8 cellular contexts compared by ENCODE assay signal in the genomic region with DNA sequence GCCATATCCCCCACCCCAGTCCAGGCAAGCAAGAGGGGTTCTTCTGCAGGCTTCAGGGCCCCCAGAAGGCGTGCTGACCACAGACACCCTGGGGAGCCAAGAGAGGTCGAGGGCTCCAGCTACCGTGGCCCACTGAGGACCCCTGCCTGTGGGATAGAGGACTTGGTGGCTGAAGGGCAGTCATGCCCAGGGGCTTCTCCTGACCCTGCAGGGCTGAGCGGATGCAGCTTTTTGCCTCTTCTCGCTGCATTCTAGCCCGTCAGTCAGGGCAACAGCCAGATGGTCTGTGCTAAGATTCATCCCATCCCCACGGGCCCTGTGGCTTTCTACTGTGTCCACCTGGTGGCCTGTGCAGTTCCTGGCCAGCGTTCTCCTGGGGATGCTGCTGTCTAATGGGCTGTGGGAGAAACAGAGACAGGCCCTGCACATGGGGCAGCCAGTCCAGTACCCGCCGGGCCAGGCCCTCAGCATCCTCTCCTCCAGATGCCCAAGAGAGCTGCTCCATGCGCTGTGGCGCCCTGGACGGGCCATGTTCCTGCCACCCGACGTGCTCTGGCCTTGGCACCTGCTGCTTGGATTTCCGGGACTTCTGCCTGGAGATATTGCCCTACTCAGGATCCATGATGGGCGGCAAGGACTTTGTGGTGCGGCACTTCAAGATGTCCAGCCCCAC. TPM values are rescaled to one million over a fixed set of nuclear protein-coding genes. Genes with fewer than 3 reads are reported as not detected.
DNase-seq lines count a peak whose midpoint lies in the region; ATAC-seq and TF ChIP-seq lines count a peak whose summit lies in the region.
"Not testable (repeated sequence)": the region's sequence is repeated elsewhere in the genome, so short reads cannot be mapped to it uniquely, and the experiment has no call there.

No MANE protein-coding gene starts in this region.

- not testable (repeated sequence) for H2AFZ ChIP-seq in neural progenitor cell (replicated peaks)

- not testable (repeated sequence) for H3K9me3 ChIP-seq in Panc1 (ENCODE audit: control insufficient read depth, insufficient read depth, low read depth, low read length); adipocyte (ENCODE audit: control insufficient read depth, low read length); left ventricle myocardium inferior (replicated peaks); neural progenitor cell (ENCODE audit: low read depth); upper lobe of left lung

- WGBS in upper lobe of left lung, 2 donors: 74 to 76% methylated on average over 6 to 13 of the region's 18 CpGs

- H3K4me3 Mint-ChIP-seq in HFFc6; endothelial cell (ENCODE audit: unreplicated experiment); neural progenitor cell: not testable (repeated sequence)

- not testable (repeated sequence) for H3K4me3 ChIP-seq in Panc1 (ENCODE audit: low read depth in 2 of 2, low read length in 2 of 2); neural progenitor cell
- H3K4me3 ChIP-seq in adipocyte (ENCODE audit: low read length) (peak overlapping the region; percentile 66), left ventricle myocardium inferior (peak overlapping the region; percentile 57), upper lobe of left lung (peak overlapping the region in 3 of 4 donors; percentile 41 to 50 (median 43))

- not testable (repeated sequence) for H4K20me1 ChIP-seq in neural progenitor cell (ENCODE audit: low read depth)

- not testable (repeated sequence) for H3K27ac ChIP-seq in Panc1 (ENCODE audit: low read length); neural progenitor cell
- peak overlapping the region; percentile 74 for H3K27ac ChIP-seq in left ventricle myocardium inferior (replicated peaks)
- peak overlapping the region in 2 of 4 donors; percentile 67 to 89 for H3K27ac ChIP-seq in upper lobe of left lung

- H3K36me3 Mint-ChIP-seq in HFFc6 (ENCODE audit: low read depth); endothelial cell (ENCODE audit: low read depth, unreplicated experiment); neural progenitor cell: not testable (repeated sequence)

- not testable (repeated sequence) for H3K79me2 ChIP-seq in neural progenitor cell (ENCODE audit: low read depth)

- not testable (repeated sequence) for TF ChIP-seq EP300 in upper lobe of left lung (IDR thresholded peaks at IDR 0.05)

- H3F3A ChIP-seq in neural progenitor cell (ENCODE audit: low read depth): not testable (repeated sequence)

- not testable (repeated sequence) for H3K4me1 Mint-ChIP-seq in HFFc6 (ENCODE audit: low read depth); endothelial cell (ENCODE audit: unreplicated experiment); neural progenitor cell

- intact Hi-C loops in Panc1 (cut with micrococcal nuclease; ENCODE audit: unreplicated experiment); left ventricle myocardium inferior (cut with micrococcal nuclease): not testable (repeated sequence)

- DNase-seq in DMS53 (lab: John Stamatoyannopoulos, UW): peak; percentile 7
- DNase-seq in HFFc6; Panc1 (ENCODE audit: low read depth, low spot score); adipocyte (ENCODE audit: low read depth): not testable (repeated sequence)
- DNase-seq in endothelial cell (ENCODE audit: low spot score): peak; percentile 41
- DNase-seq in left ventricle myocardium inferior: peak; percentile 19
- DNase-seq in neural progenitor cell (ENCODE audit: low spot score): peak; percentile 55
- peak in 1 of 2 donors; percentile 73 for DNase-seq in upper lobe of left lung

- CTCF ChIA-PET in Panc1 (lab: Charles Lee): not testable (repeated sequence)

- H3K27me3 Mint-ChIP-seq in HFFc6 (ENCODE audit: insufficient read depth); endothelial cell (ENCODE audit: unreplicated experiment); neural progenitor cell (ENCODE audit: insufficient read depth, low read depth): not testable (repeated sequence)

- not testable (repeated sequence) for TF ChIP-seq POLR2A in upper lobe of left lung (IDR thresholded peaks at IDR 0.05)

- H3K27me3 ChIP-seq in Panc1 (ENCODE audit: control insufficient read depth, insufficient read depth, low read length); adipocyte (replicated peaks; ENCODE audit: control insufficient read depth, insufficient read depth, low read length); left ventricle myocardium inferior (ENCODE audit: low read depth); neural progenitor cell; upper lobe of left lung: not testable (repeated sequence)

- TF ChIP-seq CTCF in HFFc6 (IDR thresholded peaks at IDR 0.05): peak; percentile 39
- TF ChIP-seq CTCF in Panc1 (IDR thresholded peaks at IDR 0.05): peak; percentile 40; the same call in 1 of the 2 replicates
- peak; percentile 22 for TF ChIP-seq CTCF in endothelial cell (IDR thresholded peaks at IDR 0.05; ENCODE audit: unreplicated experiment)
- peak; percentile 55 for TF ChIP-seq CTCF in left ventricle myocardium inferior (IDR thresholded peaks at IDR 0.05; ENCODE audit: borderline replicate concordance)
- peak; percentile 41 for TF ChIP-seq CTCF in neural progenitor cell (IDR thresholded peaks at IDR 0.05)
- TF ChIP-seq CTCF in upper lobe of left lung (IDR thresholded peaks at IDR 0.05): peak in 1 of 6 experiments; percentile 36

- not testable (repeated sequence) for H3K4me2 ChIP-seq in neural progenitor cell

- ATAC-seq in Panc1: peak; percentile 34
- ATAC-seq in upper lobe of left lung (ENCODE audit: low FRiP score in 2 of 2): not testable (repeated sequence)

- not testable (repeated sequence) for H3K9me3 Mint-ChIP-seq in HFFc6; endothelial cell (ENCODE audit: unreplicated experiment); neural progenitor cell

- H3K9ac ChIP-seq in adipocyte (ENCODE audit: low read length): peak overlapping the region; percentile 83
- H3K9ac ChIP-seq in neural progenitor cell: not testable (repeated sequence)

- POLR2A ChIA-PET in Panc1 (lab: Charles Lee): not testable (repeated sequence)

- H3K36me3 ChIP-seq in Panc1 (ENCODE audit: control insufficient read depth, insufficient read depth, low read length); adipocyte (ENCODE audit: control insufficient read depth, insufficient read depth, low read length, severe bottlenecking); left ventricle myocardium inferior; neural progenitor cell: not testable (repeated sequence)
- peaks cover 0 to 42% (median 34%) of the 10 kb centered on the region in 4 donors for H3K36me3 ChIP-seq in upper lobe of left lung

- not testable (repeated sequence) for H3K27ac Mint-ChIP-seq in HFFc6; endothelial cell (ENCODE audit: unreplicated experiment); neural progenitor cell

- H3K4me1 ChIP-seq in Panc1 (ENCODE audit: control insufficient read depth, insufficient read depth, low read length); adipocyte (ENCODE audit: control insufficient read depth, insufficient read depth, low read length); neural progenitor cell: not testable (repeated sequence)
- H3K4me1 ChIP-seq in left ventricle myocardium inferior (peaks cover 39% of the 10 kb centered on the region), upper lobe of left lung (peaks cover 6 to 55% (median 27%) of the 10 kb centered on the region in 4 donors)

- not testable (repeated sequence) for BruUV-seq in Panc1 (replicated peaks; lab: Mats Ljungman, UMichigan)

- in situ Hi-C loops in Panc1 (cut with HindIII; ENCODE audit: low pct_unique_long_range_greater_than_20kb, low sequenced_read_pairs): not testable (repeated sequence)

RNA-seq across cellular contexts. Expression of gene SUSD2, which starts 1.4 kb away (rescaled TPM):
- total RNA-seq in HFFc6 (2021; fragmentation: NEBNext Ultra II Directional; extraction: Animal tissue kit (Norgen Biotek cat#: 25700)): under 1 TPM; 0.11 to 0.24 (median 0.19) TPM
- total RNA-seq in Panc1 (2021; ENCODE audit: unreplicated experiment) (10.6 TPM), endothelial cell (ENCODE audit: unreplicated experiment) (0.38 TPM), left ventricle myocardium inferior (3.2 TPM), neural progenitor cell (ENCODE audit: low replicate concordance) (0.02 and 0.25 TPM in 2 replicates), upper lobe of left lung (100 to 1,000 TPM; 191 to 645 (median 348) TPM)
- 41.0 TPM for polyA plus RNA-seq in Panc1 (2012; ENCODE audit: insufficient read length)

Comparison
In these comparisons a context has a peak if more than half of its experiments do, and no peak if none do; other contexts are left out.
1. RNA of gene SUSD2, which starts 1.4 kb away (total RNA-seq): 191 to 645 TPM in upper lobe of left lung; 10.6 TPM in Panc1 (single experiment), 3.2 TPM in left ventricle myocardium inferior (single experiment), 0.38 TPM in endothelial cell (single experiment), 0.11 to 0.24 TPM in HFFc6 and 0.02 to 0.25 TPM in neural progenitor cell; every median in the first group is over 10 times any median in the second.